ENCODE assay signal across 36 cellular contexts in the genomic region with DNA sequence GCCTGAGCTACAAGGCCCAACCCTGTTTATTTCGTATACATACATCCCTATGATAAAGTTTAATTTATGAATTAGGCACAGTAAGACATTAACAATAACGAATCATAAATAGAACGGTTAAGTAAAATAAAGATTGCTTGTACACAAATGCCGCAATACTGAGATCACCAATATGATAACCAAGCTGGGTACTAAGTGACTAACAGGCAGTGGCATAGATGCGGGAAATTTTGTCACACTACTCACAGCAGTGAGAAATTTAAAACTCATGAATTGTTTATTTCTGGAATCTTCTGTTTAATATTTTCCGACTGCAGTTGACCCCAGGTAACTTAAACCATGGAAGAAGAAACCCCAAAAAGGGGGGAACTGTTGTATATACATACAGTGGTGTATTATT. TPM values are rescaled to one million over a fixed set of nuclear protein-coding genes. Genes with fewer than 3 reads are reported as not detected.
"Had no signal": no experiment of that assay in that cellular context is flagged by ENCODE, and none has a peak within 500 bp of the region (broad histone marks: within the 10 kb centered on the region; RNA-seq: fewer than 3 reads in every experiment).

No MANE protein-coding gene starts in this region.

- H3K27ac Mint-ChIP-seq: activated B cell treated with CpG ODN at 0.5 μM for 24 hours; activated CD4-positive, alpha-beta memory T cell treated with anti-CD3 and anti-CD28 coated beads for 36 hours; activated CD4-positive, alpha-beta T cell treated with anti-CD3 and anti-CD28 coated beads, Interleukin-2, amount 10 ng/mL, durations not matched to agents 24 days and 14 days; activated CD8-positive, alpha-beta memory T cell treated with anti-CD3 and anti-CD28 coated beads, Interleukin-2, amount 10 ng/mL, durations not matched to agents 7 days and 5 days; activated CD8-positive, alpha-beta T cell treated with anti-CD3 and anti-CD28 coated beads, Interleukin-2, amount 10 ng/mL, durations not matched to agents 7 days and 5 days; activated naive CD4-positive, alpha-beta T cell treated with anti-CD3 and anti-CD28 coated beads, Interleukin-2, amount 10 ng/mL, durations not matched to agents 7 days and 5 days; activated naive CD4-positive, alpha-beta T cell treated with anti-CD3 and anti-CD28 coated beads, Interleukin-2, amount 50 U/mL, for 24 hours; activated naive CD8-positive, alpha-beta T cell; activated T-cell treated with anti-CD3 and anti-CD28 coated beads, Interleukin-2, amount 50 U/mL, for 24 hours; activated T-helper 2 cell treated with anti-CD3 and anti-CD28 coated beads, Interferon-gamma antibody, Interleukin-2, Interleukin-4, amounts not matched to agents 10 μg/mL and 5 μg/mL and 100 μg/mL, durations not matched to agents 14 hours and 24 hours and 36 hours; brain; T-helper 1 cell treated with Interleukin-12 subunit alpha and Interleukin-12 subunit beta and Interleukin-4 antibody, amounts not matched to agents 30 μg/mL and 1 μg/mL, for 36 hours; T-helper 2 cell treated with Interferon-gamma antibody and Interleukin-4, amounts not matched to agents 5 μg/mL and 100 μg/mL, for 36 hours had no signal

- H3K27me3 ChIP-seq: ascending aorta had no signal

- DNase-seq: activated B cell treated with CpG ODN at 0.5 μM for 24 hours; activated CD4-positive, alpha-beta memory T cell treated with anti-CD3 and anti-CD28 coated beads for 36 hours; activated CD4-positive, alpha-beta T cell treated with anti-CD3 and anti-CD28 coated beads for 4 hours; activated CD4-positive, alpha-beta T cell treated with anti-CD3 and anti-CD28 coated beads, Interleukin-2, amount 10 ng/mL, durations not matched to agents 24 days and 14 days; activated CD4-positive, alpha-beta T cell treated with anti-CD3 and anti-CD28 coated beads, Interleukin-2, amount 50 U/mL, for 1 hour; activated CD4-positive, alpha-beta T cell treated with anti-CD3 and anti-CD28 coated beads, Interleukin-2, amount 50 U/mL, for 4 hours; activated CD4-positive, CD25-positive, alpha-beta regulatory T cell treated with anti-CD3 and anti-CD28 coated beads, Interleukin-2, amount 50 U/mL, for 72 hours; activated CD8-positive, alpha-beta memory T cell treated with anti-CD3 and anti-CD28 coated beads for 24 hours; activated CD8-positive, alpha-beta memory T cell treated with anti-CD3 and anti-CD28 coated beads, Interleukin-2, amount 10 ng/mL, durations not matched to agents 7 days and 5 days; activated CD8-positive, alpha-beta memory T cell treated with anti-CD3 and anti-CD28 coated beads, Interleukin-2, amount 50 U/mL, for 48 hours; activated CD8-positive, alpha-beta T cell treated with anti-CD3 and anti-CD28 coated beads, Interleukin-2, amount 10 ng/mL, durations not matched to agents 7 days and 5 days; activated effector memory CD4-positive, alpha-beta T cell treated with Interleukin-2 at 50 U/mL for 16 hours; activated gamma-delta T cell; activated naive CD4-positive, alpha-beta T cell treated with anti-CD3 and anti-CD28 coated beads, Interleukin-2, amount 10 ng/mL, durations not matched to agents 7 days and 5 days; activated naive CD4-positive, alpha-beta T cell treated with Interleukin-2 at 50 U/mL for 16 hours; activated T-cell treated with anti-CD3 and anti-CD28 coated beads, Interleukin-2, amount 50 U/mL, for 24 hours; activated T-cell treated with anti-CD3 and anti-CD28 coated beads, Interleukin-2, amount 50 U/mL, for 48 hours; amygdala; anterior cingulate cortex; caudate nucleus; cerebellar nuclear complex; SW 1271; T-helper 1 cell; T-helper 9 cell had no signal

- ATAC-seq: activated CD8-positive, alpha-beta memory T cell treated with anti-CD3 and anti-CD28 coated beads, Interleukin-2, amount 10 ng/mL, durations not matched to agents 7 days and 5 days; activated CD8-positive, alpha-beta T cell treated with anti-CD3 and anti-CD28 coated beads, Interleukin-2, amount 10 ng/mL, durations not matched to agents 7 days and 5 days had no signal

- H3K4me3 ChIP-seq: ascending aorta, cardiac muscle cell had no signal

- H3K9me3 ChIP-seq: ascending aorta had no signal

- H3K27ac ChIP-seq: ascending aorta, cardiac muscle cell, VCaP had no signal

- H3K27me3 Mint-ChIP-seq: activated naive CD8-positive, alpha-beta T cell; central memory CD8-positive, alpha-beta T cell had no signal

- H3K9me3 Mint-ChIP-seq: activated B cell treated with CpG ODN at 0.5 μM for 24 hours; activated CD4-positive, alpha-beta memory T cell treated with anti-CD3 and anti-CD28 coated beads for 36 hours; activated CD4-positive, alpha-beta T cell treated with anti-CD3 and anti-CD28 coated beads, Interleukin-2, amount 10 ng/mL, durations not matched to agents 24 days and 14 days; activated naive CD4-positive, alpha-beta T cell treated with anti-CD3 and anti-CD28 coated beads, Interleukin-2, amount 10 ng/mL, durations not matched to agents 7 days and 5 days; activated naive CD4-positive, alpha-beta T cell treated with anti-CD3 and anti-CD28 coated beads, Interleukin-2, amount 50 U/mL, for 24 hours; activated T-cell treated with anti-CD3 and anti-CD28 coated beads, Interleukin-2, amount 50 U/mL, for 24 hours; activated T-helper 2 cell treated with anti-CD3 and anti-CD28 coated beads, Interferon-gamma antibody, Interleukin-2, Interleukin-4, amounts not matched to agents 10 μg/mL and 5 μg/mL and 100 μg/mL, durations not matched to agents 14 hours and 24 hours and 36 hours; brain; central memory CD8-positive, alpha-beta T cell; T-helper 1 cell treated with Interleukin-12 subunit alpha and Interleukin-12 subunit beta and Interleukin-4 antibody, amounts not matched to agents 30 μg/mL and 1 μg/mL, for 36 hours; T-helper 2 cell treated with Interferon-gamma antibody and Interleukin-4, amounts not matched to agents 5 μg/mL and 100 μg/mL, for 36 hours had no signal

- H3K4me3 Mint-ChIP-seq: activated B cell treated with CpG ODN at 0.5 μM for 24 hours; activated CD4-positive, alpha-beta memory T cell treated with anti-CD3 and anti-CD28 coated beads for 36 hours; activated CD4-positive, alpha-beta T cell treated with anti-CD3 and anti-CD28 coated beads, Interleukin-2, amount 10 ng/mL, durations not matched to agents 24 days and 14 days; activated CD8-positive, alpha-beta memory T cell treated with anti-CD3 and anti-CD28 coated beads, Interleukin-2, amount 10 ng/mL, durations not matched to agents 7 days and 5 days; activated CD8-positive, alpha-beta T cell treated with anti-CD3 and anti-CD28 coated beads, Interleukin-2, amount 10 ng/mL, durations not matched to agents 7 days and 5 days; activated naive CD4-positive, alpha-beta T cell treated with anti-CD3 and anti-CD28 coated beads, Interleukin-2, amount 10 ng/mL, durations not matched to agents 7 days and 5 days; activated naive CD4-positive, alpha-beta T cell treated with anti-CD3 and anti-CD28 coated beads, Interleukin-2, amount 50 U/mL, for 24 hours; activated naive CD8-positive, alpha-beta T cell; activated T-cell treated with anti-CD3 and anti-CD28 coated beads, Interleukin-2, amount 50 U/mL, for 24 hours; brain; central memory CD8-positive, alpha-beta T cell; T-helper 1 cell treated with Interleukin-12 subunit alpha and Interleukin-12 subunit beta and Interleukin-4 antibody, amounts not matched to agents 30 μg/mL and 1 μg/mL, for 36 hours; T-helper 2 cell treated with Interferon-gamma antibody and Interleukin-4, amounts not matched to agents 5 μg/mL and 100 μg/mL, for 36 hours had no signal

- H3K4me1 Mint-ChIP-seq: brain; central memory CD8-positive, alpha-beta T cell had no signal

- H3K36me3 ChIP-seq: ascending aorta, cardiac muscle cell had no signal

- H3K36me3 Mint-ChIP-seq: activated CD4-positive, alpha-beta memory T cell treated with anti-CD3 and anti-CD28 coated beads for 36 hours; activated CD8-positive, alpha-beta memory T cell treated with anti-CD3 and anti-CD28 coated beads, Interleukin-2, amount 10 ng/mL, durations not matched to agents 7 days and 5 days; activated naive CD4-positive, alpha-beta T cell treated with anti-CD3 and anti-CD28 coated beads, Interleukin-2, amount 10 ng/mL, durations not matched to agents 7 days and 5 days; activated naive CD4-positive, alpha-beta T cell treated with anti-CD3 and anti-CD28 coated beads, Interleukin-2, amount 50 U/mL, for 24 hours; activated naive CD8-positive, alpha-beta T cell; brain had no signal

RNA-seq across cellular contexts. Expression of gene NEURL3, which starts 33.4 kb away (rescaled TPM):
- total RNA-seq: activated B cell treated with CpG ODN at 0.5 μM for 24 hours; activated CD8-positive, alpha-beta T cell treated with anti-CD3 and anti-CD28 coated beads, Interleukin-2, amount 10 ng/mL, durations not matched to agents 7 days and 5 days; ascending aorta; bronchial epithelial cell; cardiac muscle cell; chondrocyte had no signal
- polyA plus RNA-seq: cardiac muscle cell had no signal
